In genomic region chr14:94690896-94691657, GRCh38 we compare ENCODE assay signal across 6 cellular contexts.
"Had no signal": no experiment of that assay in that cellular context is flagged by ENCODE, and none has a peak within 500 bp of the region (broad histone marks: within the 10 kb centered on the region; RNA-seq: fewer than 3 reads in every experiment).

No MANE protein-coding gene starts in this region.

- H3K27ac ChIP-seq: HL-60 had no signal

- H3K4me3 ChIP-seq: GM23338 had no signal

- H3K27ac Mint-ChIP-seq: GM23338, IgD-negative memory B cell had no signal

- H3K36me3 Mint-ChIP-seq: IgD-negative memory B cell had no signal

- H3K9me3 Mint-ChIP-seq: GM23338 had no signal

- ATAC-seq: HepG2 had no signal

- DNase-seq: HCEC 1CT, KBM-7 had no signal

- H3K4me3 Mint-ChIP-seq: IgD-negative memory B cell had no signal
